In genomic region chr17:42458497-42459255, GRCh38 we compare ENCODE assay signal across 1 cellular context.
A peak's percentile ranks its signal among the peaks of the same experiment; 100 is the strongest.
TF ChIP-seq lines count a peak whose summit lies in the region.

TSS of gene ATP6V0A1 (plus strand) at chr17:42458878. CDS start at chr17:42460895, 2,017 bp downstream.

TF ChIP-seq in HepG2, 621 proteins besides CTCF, POLR2A, EP300 and RAD21 (continued from another document and continues in another):
- TF ChIP-seq CREB3 (CRISPR knock-in tag; IDR thresholded peaks at IDR 0.05): 0 out of 2 replicates have a peak, but pooled peaks have one; percentile 21
- TF ChIP-seq TFDP1 (CRISPR knock-in tag; IDR thresholded peaks at IDR 0.05; ENCODE audit: borderline replicate concordance): peak; percentile 83
- TF ChIP-seq ZNF138 (CRISPR knock-in tag; IDR thresholded peaks at IDR 0.05; ENCODE audit: low read depth): peak; percentile 60; the same call in 1 of the 2 replicates
- TF ChIP-seq ZFP62 (CRISPR knock-in tag; IDR thresholded peaks at IDR 0.05): no peak
- 0 out of 2 replicates have a peak, but pooled peaks have one; percentile 2 for TF ChIP-seq ZNF770 (CRISPR knock-in tag; IDR thresholded peaks at IDR 0.05)
- peak; percentile 95 for TF ChIP-seq YY1 (IDR thresholded peaks at IDR 0.05; ENCODE audit: insufficient read depth, insufficient replicate concordance, low read depth, low read length)
- TF ChIP-seq NFAT5 (CRISPR knock-in tag; IDR thresholded peaks at IDR 0.05): no peak
- peak; percentile 79 for TF ChIP-seq ZNF574 (CRISPR knock-in tag; IDR thresholded peaks at IDR 0.05)
- TF ChIP-seq BRF2 (CRISPR knock-in tag; IDR thresholded peaks at IDR 0.05): 0 out of 2 replicates have a peak, but pooled peaks have one; percentile 80
- no peak for TF ChIP-seq ZNF30 (CRISPR knock-in tag; IDR thresholded peaks at IDR 0.05)
- peak; percentile 76; the same call in 1 of the 2 replicates for TF ChIP-seq KDM5B (CRISPR knock-in tag; IDR thresholded peaks at IDR 0.05; ENCODE audit: borderline replicate concordance)
- peak; percentile 70; the same call in 1 of the 2 replicates for TF ChIP-seq PHF8 (CRISPR knock-in tag; IDR thresholded peaks at IDR 0.05)
- peak; percentile 54 for TF ChIP-seq FOXO1 (CRISPR knock-in tag; IDR thresholded peaks at IDR 0.05)
- TF ChIP-seq ZNF768 (CRISPR knock-in tag; IDR thresholded peaks at IDR 0.05): peak; percentile 64; the same call in 1 of the 2 replicates
- peak; percentile 58; the same call in 1 of the 2 replicates for TF ChIP-seq ZNF556 (CRISPR knock-in tag; IDR thresholded peaks at IDR 0.05; ENCODE audit: borderline replicate concordance)
- no peak for TF ChIP-seq MTF2 (CRISPR knock-in tag; IDR thresholded peaks at IDR 0.05; ENCODE audit: borderline replicate concordance)
- TF ChIP-seq PHF20 (CRISPR knock-in tag; IDR thresholded peaks at IDR 0.05): peak; percentile 54
- 0 out of 2 replicates have a peak, but pooled peaks have one; percentile 43 for TF ChIP-seq PPARG (CRISPR knock-in tag; conservative IDR thresholded peaks at IDR 0.05)
- peak; percentile 72 for TF ChIP-seq CREB1 (IDR thresholded peaks at IDR 0.05)
- peak; percentile 67; the same call in 1 of the 2 replicates for TF ChIP-seq CREB1 (CRISPR knock-in tag; IDR thresholded peaks at IDR 0.05)
- no peak for TF ChIP-seq CSRNP2 (CRISPR knock-in tag; conservative IDR thresholded peaks at IDR 0.05; ENCODE audit: low read depth)
- TF ChIP-seq ZC3H13 (CRISPR knock-in tag; IDR thresholded peaks at IDR 0.05): peak; percentile 70; the same call in 1 of the 2 replicates
- peak; percentile 63 for TF ChIP-seq BHLHE40 (IDR thresholded peaks at IDR 0.05; ENCODE audit: low read length)
- peak; percentile 30; the same call in 1 of the 2 replicates for TF ChIP-seq MXD1 (CRISPR knock-in tag; IDR thresholded peaks at IDR 0.05)
- TF ChIP-seq ZSCAN20 (CRISPR knock-in tag; IDR thresholded peaks at IDR 0.05; ENCODE audit: borderline replicate concordance): no peak
- TF ChIP-seq UBTF (CRISPR knock-in tag; IDR thresholded peaks at IDR 0.05): no peak; the same call in 1 of the 2 replicates
- peak; percentile 84 for TF ChIP-seq POGZ (CRISPR knock-in tag; IDR thresholded peaks at IDR 0.05)
- TF ChIP-seq FOSL1 (CRISPR knock-in tag; IDR thresholded peaks at IDR 0.05; ENCODE audit: borderline replicate concordance): no peak
- peak; percentile 44; the same call in 1 of the 2 replicates for TF ChIP-seq HNF1B (CRISPR knock-in tag; IDR thresholded peaks at IDR 0.05)
- peak; percentile 63 for TF ChIP-seq ZFY (CRISPR knock-in tag; IDR thresholded peaks at IDR 0.05)
- peak; percentile 56; the same call in 1 of the 2 replicates for TF ChIP-seq ZMYM3 (CRISPR knock-in tag; IDR thresholded peaks at IDR 0.05)
- no peak for TF ChIP-seq TEAD2 (CRISPR knock-in tag; IDR thresholded peaks at IDR 0.05)
- peak; percentile 90; the same call in 1 of the 2 replicates for TF ChIP-seq RFXAP (CRISPR knock-in tag; IDR thresholded peaks at IDR 0.05; ENCODE audit: borderline replicate concordance)
